8 cellular contexts compared by ENCODE assay signal in genomic region chr5:151758141-151758429, GRCh38. TPM values are rescaled to one million over a fixed set of nuclear protein-coding genes. Genes with fewer than 3 reads are reported as not detected.
DNase-seq lines count a peak whose midpoint lies in the region; ATAC-seq and TF ChIP-seq lines count a peak whose summit lies in the region.

No MANE protein-coding gene starts in this region.

- peaks cover 34% of the 10 kb centered on the region for H3K4me1 Mint-ChIP-seq in activated CD4-positive, alpha-beta T cell treated with anti-CD3 and anti-CD28 coated beads for 36 hours
- peaks cover 34% of the 10 kb centered on the region for H3K4me1 Mint-ChIP-seq in activated CD8-positive, alpha-beta T cell treated with anti-CD3 and anti-CD28 coated beads, Interleukin-2, amount 10 ng/mL, durations not matched to agents 7 days and 5 days (ENCODE audit: low read depth)

- H3K27ac ChIP-seq in right atrium auricular region, result peak overlapping the region; percentile 88 to 95

- ATAC-seq in activated CD4-positive, alpha-beta T cell treated with anti-CD3 and anti-CD28 coated beads for 36 hours, result peak; percentile 24
- ATAC-seq in HG03039 (IDR thresholded peaks at IDR 0.05; ENCODE audit: unreplicated experiment), result peak; percentile 7
- peak; percentile 42 for ATAC-seq in activated CD8-positive, alpha-beta T cell treated with anti-CD3 and anti-CD28 coated beads, Interleukin-2, amount 10 ng/mL, durations not matched to agents 7 days and 5 days

- H3K4me3 Mint-ChIP-seq in activated CD4-positive, alpha-beta T cell treated with anti-CD3 and anti-CD28 coated beads for 36 hours, result peak overlapping the region; percentile 98
- peak overlapping the region; percentile 89 for H3K4me3 Mint-ChIP-seq in activated CD8-positive, alpha-beta T cell treated with anti-CD3 and anti-CD28 coated beads, Interleukin-2, amount 10 ng/mL, durations not matched to agents 7 days and 5 days

- no peak for DNase-seq in activated CD4-positive, alpha-beta T cell treated with anti-CD3 and anti-CD28 coated beads for 36 hours
- DNase-seq in activated CD4-positive, alpha-beta T cell treated with anti-CD3 and anti-CD28 coated beads for 1 hour, result no peak
- no peak for DNase-seq in activated CD8-positive, alpha-beta T cell treated with anti-CD3 and anti-CD28 coated beads, Interleukin-2, amount 10 ng/mL, durations not matched to agents 7 days and 5 days
- DNase-seq in right atrium auricular region (ENCODE audit: low spot score) (no peak), skeletal muscle cell (ENCODE audit: low read depth) (no peak), NCI-H2171 treated with DMSO at 0.1 percent for 48 hours (lab: John Stamatoyannopoulos, UW) (no peak)
- DNase-seq in effector CD4-positive, alpha-beta T cell, result no peak

- peaks cover 5% of the 10 kb centered on the region for H3K36me3 Mint-ChIP-seq in activated CD4-positive, alpha-beta T cell treated with anti-CD3 and anti-CD28 coated beads for 36 hours (ENCODE audit: low read depth)
- peaks cover 6% of the 10 kb centered on the region for H3K36me3 Mint-ChIP-seq in activated CD8-positive, alpha-beta T cell treated with anti-CD3 and anti-CD28 coated beads, Interleukin-2, amount 10 ng/mL, durations not matched to agents 7 days and 5 days (ENCODE audit: low read depth)

- CTCF ChIA-PET in activated CD4-positive, alpha-beta T cell treated with anti-CD3 and anti-CD28 coated beads for 36 hours (lab: Charles Lee), result interaction anchor here (0.6 to 1.0 kb wide), 5 partner anchors 9 to 384 kb away, joined by 3 to 4 read pairs (median 3); no protein-coding TSS in a partner anchor
- CTCF ChIA-PET in activated CD8-positive, alpha-beta T cell treated with anti-CD3 and anti-CD28 coated beads, Interleukin-2, amount 10 ng/mL, durations not matched to agents 7 days and 5 days (lab: Charles Lee), result interaction anchor here (1.9 to 3.9 kb wide), 3 partner anchors 13 to 100 kb away, joined by 11 to 24 read pairs (median 14); partner anchors contain the start of gene G3BP1

- H3K27me3 ChIP-seq in right atrium auricular region, result no peaks in the 10 kb centered on the region

- POLR2A ChIA-PET in activated CD4-positive, alpha-beta T cell treated with anti-CD3 and anti-CD28 coated beads for 36 hours (lab: Charles Lee), result interaction anchor here (0.5 to 4.3 kb wide), 2 partner anchors 13 to 717 kb away, joined by 4 to 28 read pairs; partner anchors contain the start of gene G3BP1
- POLR2A ChIA-PET in activated CD8-positive, alpha-beta T cell treated with anti-CD3 and anti-CD28 coated beads, Interleukin-2, amount 10 ng/mL, durations not matched to agents 7 days and 5 days (lab: Charles Lee), result interaction anchor here (10.3 kb wide), 1 partner anchor 14 kb away, joined by 100 read pairs; the partner anchor contains the start of gene G3BP1

- TF ChIP-seq CTCF in right atrium auricular region (IDR thresholded peaks at IDR 0.05), result no peak

- peaks cover 6% of the 10 kb centered on the region for H3K36me3 ChIP-seq in right atrium auricular region

- H3K27ac Mint-ChIP-seq in activated CD4-positive, alpha-beta T cell treated with anti-CD3 and anti-CD28 coated beads for 36 hours, result peak overlapping the region; percentile 81
- H3K27ac Mint-ChIP-seq in activated CD8-positive, alpha-beta T cell treated with anti-CD3 and anti-CD28 coated beads, Interleukin-2, amount 10 ng/mL, durations not matched to agents 7 days and 5 days, result peak overlapping the region; percentile 85

- intact Hi-C loops in activated CD4-positive, alpha-beta T cell treated with anti-CD3 and anti-CD28 coated beads for 36 hours (cut with DNase I, micrococcal nuclease), result loop anchor here (1.0 to 5.0 kb wide), 8 partner anchors 9 to 606 kb away; partner anchors contain the start of genes G3BP1 (in 2 of the 2) and SLC36A1 (in 2 of the 2)

- no peaks in the 10 kb centered on the region for H3K9me3 ChIP-seq in right atrium auricular region

- H3K4me1 ChIP-seq in right atrium auricular region, result peaks cover 0 to 28% of the 10 kb centered on the region in 2 donors

- peak overlapping the region; percentile 89 to 92 for H3K4me3 ChIP-seq in right atrium auricular region
- peak overlapping the region; percentile 74 for H3K4me3 ChIP-seq in skeletal muscle cell (ENCODE audit: low read depth, low read length)

- no peaks in the 10 kb centered on the region for H3K27me3 Mint-ChIP-seq in activated CD4-positive, alpha-beta T cell treated with anti-CD3 and anti-CD28 coated beads for 36 hours
- no peaks in the 10 kb centered on the region for H3K27me3 Mint-ChIP-seq in activated CD8-positive, alpha-beta T cell treated with anti-CD3 and anti-CD28 coated beads, Interleukin-2, amount 10 ng/mL, durations not matched to agents 7 days and 5 days (ENCODE audit: low read depth)

- no peaks in the 10 kb centered on the region for H3K9me3 Mint-ChIP-seq in activated CD4-positive, alpha-beta T cell treated with anti-CD3 and anti-CD28 coated beads for 36 hours (ENCODE audit: low read depth)
- no peaks in the 10 kb centered on the region for H3K9me3 Mint-ChIP-seq in activated CD8-positive, alpha-beta T cell treated with anti-CD3 and anti-CD28 coated beads, Interleukin-2, amount 10 ng/mL, durations not matched to agents 7 days and 5 days (ENCODE audit: insufficient read depth)

RNA-seq across cellular contexts. Expression of gene ATOX1, which starts 0.3 kb away (rescaled TPM):
- 10 to 100 TPM; 74.8 to 85.9 TPM for total RNA-seq in activated CD4-positive, alpha-beta T cell treated with anti-CD3 and anti-CD28 coated beads for 36 hours
- total RNA-seq in activated CD8-positive, alpha-beta T cell treated with anti-CD3 and anti-CD28 coated beads, Interleukin-2, amount 10 ng/mL, durations not matched to agents 7 days and 5 days, result 10 to 100 TPM; 45.2 to 46.6 TPM
- total RNA-seq in right atrium auricular region, result 10 to 100 TPM; 64.6 to 84.5 TPM

RNA-seq across cellular contexts. Expression of gene G3BP1, which starts 13.7 kb away (rescaled TPM):
- total RNA-seq in activated CD4-positive, alpha-beta T cell treated with anti-CD3 and anti-CD28 coated beads for 36 hours, result 100 to 1,000 TPM; 253 to 280 TPM
- total RNA-seq in activated CD8-positive, alpha-beta T cell treated with anti-CD3 and anti-CD28 coated beads, Interleukin-2, amount 10 ng/mL, durations not matched to agents 7 days and 5 days, result 100 to 1,000 TPM; 193 to 213 TPM
- total RNA-seq in right atrium auricular region, result 10 to 100 TPM; 57.1 to 60.9 TPM
